Comparison of ENCODE assay signal across 10 cellular contexts in genomic region chr6:151036869-151037680, GRCh38.
DNase-seq lines count a peak whose midpoint lies in the region; ATAC-seq and TF ChIP-seq lines count a peak whose summit lies in the region.
"Had no signal": no experiment of that assay in that cellular context is flagged by ENCODE, and none has a peak within 500 bp of the region (broad histone marks: within the 10 kb centered on the region; RNA-seq: fewer than 3 reads in every experiment).

No MANE protein-coding gene starts in this region.

- no peaks in the 10 kb centered on the region for H3K9me3 ChIP-seq in heart right ventricle
- no peaks in the 10 kb centered on the region for H3K9me3 ChIP-seq in adrenal gland (replicated peaks in 1 of 3)
- no peaks in the 10 kb centered on the region for H3K9me3 ChIP-seq in tibial nerve
- no peaks in the 10 kb centered on the region for H3K9me3 ChIP-seq in MG63
- H3K9me3 ChIP-seq in prostate gland: no peaks in the 10 kb centered on the region

- WGBS in heart right ventricle, 2 donors: 88 to 92% methylated on average over 12 of the region's 12 CpGs
- 86 to 92% (median 88%) methylated on average over 12 of the region's 12 CpGs for WGBS in adrenal gland, 4 donors
- 72 to 79% methylated on average over 12 of the region's 12 CpGs for WGBS in tibial nerve, 2 donors
- WGBS in prostate gland: 79% methylated on average over 12 of the region's 12 CpGs

- no peak for TF ChIP-seq CTCF in heart right ventricle (IDR thresholded peaks at IDR 0.05)
- no peak for TF ChIP-seq CTCF in adrenal gland (IDR thresholded peaks at IDR 0.05)
- TF ChIP-seq CTCF in tibial nerve (IDR thresholded peaks at IDR 0.05): no peak
- no peak for TF ChIP-seq CTCF in prostate gland (IDR thresholded peaks at IDR 0.05)

- no peak for TF ChIP-seq EP300 in tibial nerve (IDR thresholded peaks at IDR 0.05)

- no peaks in the 10 kb centered on the region for H3K27me3 ChIP-seq in heart right ventricle
- no peaks in the 10 kb centered on the region for H3K27me3 ChIP-seq in adrenal gland
- no peaks in the 10 kb centered on the region for H3K27me3 ChIP-seq in tibial nerve
- H3K27me3 ChIP-seq in MG63: no peaks in the 10 kb centered on the region
- no peaks in the 10 kb centered on the region for H3K27me3 ChIP-seq in prostate gland (replicated peaks; ENCODE audit: insufficient read depth)
- H3K27me3 ChIP-seq: dorsolateral prefrontal cortex had no signal

- intact Hi-C loops in heart right ventricle (cut with DNase I) (loop anchor here in 1 of 10 donors (5.0 kb wide), 1 partner anchor 35 kb away; no protein-coding TSS in a partner anchor), left ventricle myocardium superior (cut with micrococcal nuclease) (no loop called here), adrenal gland (cut with DNase I) (no loop called here), prostate gland (cut with DNase I) (no loop called here)

- no peak overlapping the region for H3K4me3 ChIP-seq in heart right ventricle
- no peak overlapping the region for H3K4me3 ChIP-seq in adrenal gland
- H3K4me3 ChIP-seq in tibial nerve: no peak overlapping the region
- H3K4me3 ChIP-seq in MG63: no peak overlapping the region
- H3K4me3 ChIP-seq in prostate gland: no peak overlapping the region
- H3K4me3 ChIP-seq: dorsolateral prefrontal cortex had no signal

- H3K36me3 ChIP-seq in heart right ventricle (peaks cover 0 to 12% (median 0%) of the 10 kb centered on the region in 9 donors), adrenal gland (replicated peaks in 1 of 2) (no peaks in the 10 kb centered on the region), tibial nerve (peaks cover 0 to 7% (median 0%) of the 10 kb centered on the region in 3 donors), MG63 (peaks cover 33% of the 10 kb centered on the region), prostate gland (no peaks in the 10 kb centered on the region)

- ATAC-seq in heart right ventricle (no peak), left ventricle myocardium superior (no peak)

- TF ChIP-seq POLR2A in adrenal gland (IDR thresholded peaks at IDR 0.05) (no peak), tibial nerve (IDR thresholded peaks at IDR 0.05) (no peak), prostate gland (IDR thresholded peaks at IDR 0.05) (no peak)

- no peak for DNase-seq in heart right ventricle
- DNase-seq in left ventricle myocardium superior: no peak
- peak in 1 of 7 donors; percentile 46 for DNase-seq in adrenal gland
- peak; percentile 99 for DNase-seq in kidney tubule cell (ENCODE audit: low spot score)
- DNase-seq in tibial nerve (ENCODE audit: low spot score in 2 of 2): no peak
- no peak for DNase-seq in DMS 273 treated with DMSO at 0.1 percent for 48 hours (lab: John Stamatoyannopoulos, UW)
- no peak for DNase-seq in MG63
- no peak for DNase-seq in prostate gland (ENCODE audit: low spot score)

- H3K27ac ChIP-seq in heart right ventricle (peak overlapping the region in 7 of 10 donors; percentile 28 to 77 (median 42)), adrenal gland (peak overlapping the region in 3 of 5 donors; percentile 12 to 67 (median 56)), tibial nerve (peak overlapping the region; percentile 17 to 87 (median 64)), prostate gland (no peak overlapping the region)
- H3K27ac ChIP-seq: C4-2B had no signal

- H3K4me1 ChIP-seq in heart right ventricle: peaks cover 2 to 34% (median 19%) of the 10 kb centered on the region in 9 donors
- no peaks in the 10 kb centered on the region for H3K4me1 ChIP-seq in adrenal gland (replicated peaks in 1 of 2)
- peaks cover 0 to 43% (median 21%) of the 10 kb centered on the region in 4 donors for H3K4me1 ChIP-seq in tibial nerve
- H3K4me1 ChIP-seq in prostate gland (replicated peaks): no peaks in the 10 kb centered on the region

Comparison
In these comparisons a context has a peak if more than half of its experiments do, and no peak if none do; other contexts are left out.
1. H3K27ac ChIP-seq: peak in heart right ventricle (7 of 10), adrenal gland (3 of 5) and tibial nerve (4 of 4); none in prostate gland (0 of 2).